Comparison of ENCODE assay signal across 32 cellular contexts in genomic region chr17:50122945-50123344, GRCh38. TPM values are rescaled to one million over a fixed set of nuclear protein-coding genes. Genes with fewer than 3 reads are reported as not detected.
DNase-seq lines count a peak whose midpoint lies in the region; ATAC-seq and TF ChIP-seq lines count a peak whose summit lies in the region.
"Had no signal": no experiment of that assay in that cellular context is flagged by ENCODE, and none has a peak within 500 bp of the region (broad histone marks: within the 10 kb centered on the region; RNA-seq: fewer than 3 reads in every experiment).

No MANE protein-coding gene starts in this region.

- peak overlapping the region; percentile 28 for H2AK5ac ChIP-seq in trophoblast cell (ENCODE audit: low read length)

- DNase-seq in GM23338 (ENCODE audit: low spot score) (no peak), NCI-H1436 treated with DMSO at 0.1 percent for 48 hours (lab: John Stamatoyannopoulos, UW) (peak; percentile 16), glutamatergic neuron (no peak), trophoblast cell (no peak)
- DNase-seq in activated CD8-positive, alpha-beta memory T cell treated with anti-CD3 and anti-CD28 coated beads, Interleukin-2, amount 10 ng/mL, durations not matched to agents 7 days and 5 days: no peak
- DNase-seq: activated CD8-positive, alpha-beta T cell treated with anti-CD3 and anti-CD28 coated beads for 36 hours; activated naive CD8-positive, alpha-beta T cell treated with anti-CD3 and anti-CD28 coated beads for 36 hours; C1 segment of cervical spinal cord; Calu3; DND-41; endodermal cell; foreskin keratinocyte; HFFc6; hippocampal formation; left ventricle myocardium inferior; MV-4-11; naive B cell; NCI-H1694 treated with DMSO at 0.1 percent for 48 hours; stimulated activated CD4-positive, alpha-beta T cell treated with anti-CD3 and anti-CD28 coated beads, Interleukin-1b, Interleukin-23, amount 100 ng/mL, for 48 hours; stimulated activated CD8-positive, alpha-beta memory T cell treated with anti-CD3 and anti-CD28 coated beads, Interleukin-4, amount 100 ng/mL, for 48 hours; T-cell; transverse colon had no signal

- H3K18ac ChIP-seq in trophoblast cell (ENCODE audit: low read length): peak overlapping the region; percentile 50

- no peaks in the 10 kb centered on the region for H3K9me2 ChIP-seq in GM23338 (ENCODE audit: insufficient read depth)

- H3K27ac ChIP-seq in GM23338 (ENCODE audit: low read depth) (no peak overlapping the region), trophoblast cell (ENCODE audit: low read depth, low read length) (peak overlapping the region; percentile 42)
- H3K27ac ChIP-seq: foreskin keratinocyte, HL-60, SJSA1 had no signal

- no peak overlapping the region for H3K4me3 ChIP-seq in GM23338
- no peak overlapping the region for H3K4me3 ChIP-seq in trophoblast cell (ENCODE audit: low read depth, low read length)
- H3K4me3 ChIP-seq: esophagus muscularis mucosa, left ventricle myocardium inferior, SJSA1, smooth muscle cell, transverse colon had no signal

- H2BK5ac ChIP-seq in trophoblast cell (ENCODE audit: low read depth, low read length, poor library complexity): peak overlapping the region; percentile 27

- H3K4me3 Mint-ChIP-seq in GM23338 (no peak overlapping the region), glutamatergic neuron (ENCODE audit: unreplicated experiment) (peak overlapping the region; percentile 69)
- no peak overlapping the region for H3K4me3 Mint-ChIP-seq in activated CD8-positive, alpha-beta memory T cell treated with anti-CD3 and anti-CD28 coated beads, Interleukin-2, amount 10 ng/mL, durations not matched to agents 7 days and 5 days
- H3K4me3 Mint-ChIP-seq: activated CD8-positive, alpha-beta T cell treated with anti-CD3 and anti-CD28 coated beads for 36 hours; activated naive CD8-positive, alpha-beta T cell treated with anti-CD3 and anti-CD28 coated beads for 36 hours; central memory CD8-positive, alpha-beta T cell; dendritic cell treated with granulocyte-macrophage colony-stimulating factor and Interleukin-4, amounts not matched to agents 40 ng/mL and 50 ng/mL, for 4 days; endodermal cell; HFFc6; mesothelial cell of epicardium; naive B cell; T-cell had no signal

- H3K4me1 ChIP-seq in GM23338 (ENCODE audit: insufficient read depth): peaks cover 21% of the 10 kb centered on the region
- peaks cover 16 to 20% of the 10 kb centered on the region in 2 experiments for H3K4me1 ChIP-seq in trophoblast cell (ENCODE audit: control insufficient read depth in 1 of 2, insufficient read depth in 2 of 2, low read length in 2 of 2)

- H4K91ac ChIP-seq in trophoblast cell (ENCODE audit: low read depth, low read length): peak overlapping the region; percentile 60

- H3K79me1 ChIP-seq in trophoblast cell (ENCODE audit: low read length): peaks cover 8% of the 10 kb centered on the region

- H3K9me3 Mint-ChIP-seq in GM23338 (no peaks in the 10 kb centered on the region), glutamatergic neuron (ENCODE audit: unreplicated experiment) (peaks cover 8% of the 10 kb centered on the region)
- H3K9me3 Mint-ChIP-seq in activated CD8-positive, alpha-beta memory T cell treated with anti-CD3 and anti-CD28 coated beads, Interleukin-2, amount 10 ng/mL, durations not matched to agents 7 days and 5 days (ENCODE audit: low read depth): no peaks in the 10 kb centered on the region
- H3K9me3 Mint-ChIP-seq: activated CD8-positive, alpha-beta T cell treated with anti-CD3 and anti-CD28 coated beads for 36 hours; activated naive CD8-positive, alpha-beta T cell treated with anti-CD3 and anti-CD28 coated beads for 36 hours; central memory CD8-positive, alpha-beta T cell; dendritic cell treated with granulocyte-macrophage colony-stimulating factor and Interleukin-4, amounts not matched to agents 40 ng/mL and 50 ng/mL, for 4 days; endodermal cell; HFFc6; mesothelial cell of epicardium; naive B cell; T-cell had no signal

- H3K9me3 ChIP-seq in trophoblast cell (ENCODE audit: insufficient read depth, low read depth, low read length): peaks cover 3% of the 10 kb centered on the region
- H3K9me3 ChIP-seq: esophagus muscularis mucosa, left ventricle myocardium inferior, SJSA1, transverse colon had no signal

- TF ChIP-seq CTCF in GM23338 (conservative IDR thresholded peaks at IDR 0.05; ENCODE audit: low read depth in 2 of 2) (no peak), glutamatergic neuron (IDR thresholded peaks at IDR 0.05; ENCODE audit: partially characterized antibody, unreplicated experiment) (no peak)

- no peaks in the 10 kb centered on the region for H3K79me2 ChIP-seq in GM23338 (replicated peaks; ENCODE audit: insufficient read depth)
- no peaks in the 10 kb centered on the region for H3K79me2 ChIP-seq in trophoblast cell (ENCODE audit: control insufficient read depth, insufficient read depth, low read length, poor library complexity)

- H2AFZ ChIP-seq in GM23338 (no peak overlapping the region), trophoblast cell (ENCODE audit: insufficient read depth, low read length, poor library complexity) (no peak overlapping the region)

- peak overlapping the region; percentile 30 for H4K8ac ChIP-seq in trophoblast cell (ENCODE audit: low read depth, low read length)

- no peaks in the 10 kb centered on the region for H4K20me1 ChIP-seq in GM23338 (replicated peaks; ENCODE audit: insufficient read depth)

- H3K27ac Mint-ChIP-seq in GM23338 (no peak overlapping the region), glutamatergic neuron (ENCODE audit: unreplicated experiment) (peak overlapping the region; percentile 95)
- H3K27ac Mint-ChIP-seq in activated CD8-positive, alpha-beta memory T cell treated with anti-CD3 and anti-CD28 coated beads, Interleukin-2, amount 10 ng/mL, durations not matched to agents 7 days and 5 days: no peak overlapping the region
- H3K27ac Mint-ChIP-seq: activated CD8-positive, alpha-beta T cell treated with anti-CD3 and anti-CD28 coated beads for 36 hours; activated naive CD8-positive, alpha-beta T cell treated with anti-CD3 and anti-CD28 coated beads for 36 hours; dendritic cell treated with granulocyte-macrophage colony-stimulating factor and Interleukin-4, amounts not matched to agents 40 ng/mL and 50 ng/mL, for 4 days; HFFc6; T-cell had no signal

- H3F3A ChIP-seq in GM23338 (replicated peaks; ENCODE audit: low read depth): no peaks in the 10 kb centered on the region; the same call in 1 of the 2 replicates

- H3K27me3 Mint-ChIP-seq in GM23338 (ENCODE audit: insufficient read depth, low read depth, poor library complexity): peaks cover 41% of the 10 kb centered on the region
- H3K27me3 Mint-ChIP-seq in glutamatergic neuron (ENCODE audit: unreplicated experiment): peaks cover 27% of the 10 kb centered on the region
- peaks cover 51% of the 10 kb centered on the region for H3K27me3 Mint-ChIP-seq in activated CD8-positive, alpha-beta memory T cell treated with anti-CD3 and anti-CD28 coated beads, Interleukin-2, amount 10 ng/mL, durations not matched to agents 7 days and 5 days

- CTCF ChIA-PET in activated CD8-positive, alpha-beta memory T cell treated with anti-CD3 and anti-CD28 coated beads, Interleukin-2, amount 10 ng/mL, durations not matched to agents 7 days and 5 days (lab: Charles Lee): interaction anchor here (1.1 to 1.6 kb wide), 10 partner anchors 7 to 77 kb away, joined by 3 to 7 read pairs (median 5); partner anchors contain the start of genes PDK2 and SAMD14

- peak overlapping the region; percentile 45 for H3K14ac ChIP-seq in trophoblast cell (ENCODE audit: low read length)

- H3K36me3 Mint-ChIP-seq in GM23338 (ENCODE audit: low read depth): no peaks in the 10 kb centered on the region
- peaks cover 7% of the 10 kb centered on the region for H3K36me3 Mint-ChIP-seq in glutamatergic neuron (ENCODE audit: unreplicated experiment)
- no peaks in the 10 kb centered on the region for H3K36me3 Mint-ChIP-seq in activated CD8-positive, alpha-beta memory T cell treated with anti-CD3 and anti-CD28 coated beads, Interleukin-2, amount 10 ng/mL, durations not matched to agents 7 days and 5 days
- H3K36me3 Mint-ChIP-seq: activated naive CD8-positive, alpha-beta T cell treated with anti-CD3 and anti-CD28 coated beads for 36 hours; mesothelial cell of epicardium; naive B cell; T-cell had no signal

- no CpG with 5 or more reads among the region's 3 CpGs for WGBS in trophoblast cell (ENCODE audit: extremely low coverage, insufficient coverage, insufficient read length)

- ATAC-seq in GM23338: peak; percentile 19; the same call in 2 of the 3 replicates
- ATAC-seq in GM19463 (IDR thresholded peaks at IDR 0.05; ENCODE audit: unreplicated experiment): no peak
- ATAC-seq in HG02610 (IDR thresholded peaks at IDR 0.05; ENCODE audit: unreplicated experiment): no peak
- no peak for ATAC-seq in activated CD8-positive, alpha-beta memory T cell treated with anti-CD3 and anti-CD28 coated beads, Interleukin-2, amount 10 ng/mL, durations not matched to agents 7 days and 5 days
- ATAC-seq: activated CD4-positive, CD25-positive, alpha-beta regulatory T cell treated with anti-CD3 and anti-CD28 coated beads, Interleukin-2, amount 50 U/mL, for 24 hours; activated CD8-positive, alpha-beta T cell treated with anti-CD3 and anti-CD28 coated beads for 36 hours; foreskin keratinocyte; T-cell had no signal

- H3K27me3 ChIP-seq in GM23338 (ENCODE audit: insufficient read depth) (peaks cover 40% of the 10 kb centered on the region), trophoblast cell (ENCODE audit: insufficient read depth, low read length) (no peaks in the 10 kb centered on the region)
- H3K27me3 ChIP-seq: esophagus muscularis mucosa had no signal

- H3K36me3 ChIP-seq in GM23338 (ENCODE audit: insufficient read depth): no peaks in the 10 kb centered on the region
- no peaks in the 10 kb centered on the region for H3K36me3 ChIP-seq in trophoblast cell (ENCODE audit: control insufficient read depth in 1 of 2, insufficient read depth in 2 of 2, low read length in 2 of 2)
- H3K36me3 ChIP-seq: esophagus muscularis mucosa, left ventricle myocardium inferior, SJSA1, transverse colon had no signal

- no peak overlapping the region for H3K23ac ChIP-seq in trophoblast cell (ENCODE audit: low read length)

- peak overlapping the region; percentile 48 for H2BK120ac ChIP-seq in trophoblast cell (ENCODE audit: insufficient read depth, low read length, poor library complexity)

- no peak overlapping the region for H3K4ac ChIP-seq in trophoblast cell (ENCODE audit: low read depth, low read length)

- H3K4me2 ChIP-seq in GM23338 (no peak overlapping the region), trophoblast cell (ENCODE audit: low read length) (no peak overlapping the region)
- H3K4me2 ChIP-seq: smooth muscle cell had no signal

- H4K12ac ChIP-seq in trophoblast cell (ENCODE audit: low read depth, low read length): no peak overlapping the region

- H2BK12ac ChIP-seq in trophoblast cell (ENCODE audit: low read length): peak overlapping the region; percentile 28

- peaks cover 42% of the 10 kb centered on the region for H3K4me1 Mint-ChIP-seq in GM23338
- H3K4me1 Mint-ChIP-seq in glutamatergic neuron (ENCODE audit: low read depth, unreplicated experiment): peaks cover 37% of the 10 kb centered on the region
- peaks cover 5% of the 10 kb centered on the region for H3K4me1 Mint-ChIP-seq in activated CD8-positive, alpha-beta memory T cell treated with anti-CD3 and anti-CD28 coated beads, Interleukin-2, amount 10 ng/mL, durations not matched to agents 7 days and 5 days

- peak overlapping the region; percentile 6 for H3K9ac ChIP-seq in trophoblast cell (ENCODE audit: low read length)

RNA-seq across cellular contexts. Expression of gene SAMD14, which starts 7.0 kb away (rescaled TPM):
- 1.3 and 4.7 TPM in 2 replicates for total RNA-seq in GM23338 (2014; rRNA removed; shearing (Covaris generic))
- 0.70 and 0.97 TPM in 2 replicates for polyA plus RNA-seq in GM23338 (2016; fragmentation: Nextera tagmentation; extraction: Ambion mirVana)
- total RNA-seq in glutamatergic neuron (ENCODE audit: unreplicated experiment): 95.0 TPM
- polyA plus RNA-seq in trophoblast cell (2013): 6.9 and 7.4 TPM in 2 replicates
- total RNA-seq in activated CD8-positive, alpha-beta memory T cell treated with anti-CD3 and anti-CD28 coated beads, Interleukin-2, amount 10 ng/mL, durations not matched to agents 7 days and 5 days: 1 to 10 TPM in 1 of 2 experiments, under 1 TPM in 1; 0.35 to 1.1 TPM
- total RNA-seq: Calu3 had no signal

RNA-seq across cellular contexts. Expression of gene PPP1R9B, which starts 27.5 kb away (rescaled TPM):
- 10.1 and 10.5 TPM in 2 replicates for total RNA-seq in GM23338 (2014; rRNA removed; shearing (Covaris generic))
- polyA plus RNA-seq in GM23338 (2016; fragmentation: Nextera tagmentation; extraction: Ambion mirVana): 1.9 and 2.1 TPM in 2 replicates
- total RNA-seq in glutamatergic neuron (ENCODE audit: unreplicated experiment): 74.0 TPM
- 23.2 and 23.4 TPM in 2 replicates for polyA plus RNA-seq in trophoblast cell (2013)
- total RNA-seq in activated CD8-positive, alpha-beta memory T cell treated with anti-CD3 and anti-CD28 coated beads, Interleukin-2, amount 10 ng/mL, durations not matched to agents 7 days and 5 days: 100 to 1,000 TPM; 108 to 121 TPM

RNA-seq across cellular contexts. Expression of gene PDK2, which starts 27.8 kb away (rescaled TPM):
- 11.4 and 15.9 TPM in 2 replicates for total RNA-seq in GM23338 (2014; rRNA removed; shearing (Covaris generic))
- polyA plus RNA-seq in GM23338 (2016; fragmentation: Nextera tagmentation; extraction: Ambion mirVana): 12.0 and 13.2 TPM in 2 replicates
- 36.9 TPM for total RNA-seq in glutamatergic neuron (ENCODE audit: unreplicated experiment)
- polyA plus RNA-seq in trophoblast cell (2013): 16.1 and 16.2 TPM in 2 replicates
- total RNA-seq in activated CD8-positive, alpha-beta memory T cell treated with anti-CD3 and anti-CD28 coated beads, Interleukin-2, amount 10 ng/mL, durations not matched to agents 7 days and 5 days: 10 to 100 TPM; 13.6 to 20.9 TPM

RNA-seq across cellular contexts. Expression of gene SGCA, which starts 42.9 kb away (rescaled TPM):
- not detected in 2 replicates for total RNA-seq in GM23338 (2014; rRNA removed; shearing (Covaris generic))
- 0.19 TPM in 1 of 2 replicates, not detected in the other for polyA plus RNA-seq in GM23338 (2016; fragmentation: Nextera tagmentation; extraction: Ambion mirVana)
- total RNA-seq in glutamatergic neuron (ENCODE audit: unreplicated experiment): 1.3 TPM
- polyA plus RNA-seq in trophoblast cell (2013): not detected in 2 replicates
- under 1 TPM in 1 of 2 experiments, not detected in 1; 0.23 TPM for total RNA-seq in activated CD8-positive, alpha-beta memory T cell treated with anti-CD3 and anti-CD28 coated beads, Interleukin-2, amount 10 ng/mL, durations not matched to agents 7 days and 5 days
- total RNA-seq: Calu3, foreskin keratinocyte, mesothelial cell of epicardium, smooth muscle cell had no signal
- polyA plus RNA-seq: foreskin keratinocyte had no signal

Comparison
In these comparisons a context has a peak if more than half of its experiments do, and no peak if none do; other contexts are left out.
1. RNA of gene SAMD14, which starts 7.0 kb away (total RNA-seq): 95.0 TPM in glutamatergic neuron (single experiment); 1.3 to 4.7 TPM in GM23338 and 0.35 to 1.1 TPM in activated CD8-positive, alpha-beta memory T cell treated with anti-CD3 and anti-CD28 coated beads, Interleukin-2, amount 10 ng/mL, durations not matched to agents 7 days and 5 days; every median in the first group is over 10 times any median in the second.